18 cellular contexts compared by ENCODE assay signal in the genomic region with DNA sequence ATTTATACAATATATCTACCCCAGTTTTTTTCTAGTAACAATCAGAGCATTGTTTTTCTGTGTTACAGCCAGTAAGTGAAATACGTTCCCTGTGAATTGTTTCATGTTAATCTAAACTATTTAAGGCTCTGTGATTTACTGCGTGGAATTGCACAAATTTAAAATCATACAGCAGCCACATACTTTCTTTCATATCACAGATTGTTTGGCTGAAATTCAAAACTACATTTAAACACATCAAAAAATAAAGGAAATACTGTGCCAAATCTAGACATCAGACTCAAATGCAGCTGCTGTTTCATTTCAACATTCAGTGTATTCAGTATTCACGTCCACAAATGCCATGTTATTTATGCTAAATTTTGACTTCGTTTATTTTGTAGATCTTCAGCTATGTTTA.
DNase-seq lines count a peak whose midpoint lies in the region; ATAC-seq and TF ChIP-seq lines count a peak whose summit lies in the region.
"Had no signal": no experiment of that assay in that cellular context is flagged by ENCODE, and none has a peak within 500 bp of the region (broad histone marks: within the 10 kb centered on the region; RNA-seq: fewer than 3 reads in every experiment).

No MANE protein-coding gene starts in this region.

- H3K9ac ChIP-seq in IMR-90 (ENCODE audit: low read depth, low read length) (no peak overlapping the region), SK-N-SH (no peak overlapping the region)
- H3K9ac ChIP-seq: BLaER1 treated with 17β-estradiol and CSF1 and Interleukin-3, amounts not matched to agents 10 nM and 100 nM; KMS-11 had no signal

- no peak overlapping the region for H3K18ac ChIP-seq in IMR-90 (ENCODE audit: low read depth, low read length)

- H3K4me2 ChIP-seq in IMR-90 (ENCODE audit: low read depth, low read length) (peak overlapping the region; percentile 20; the same call in 1 of the 2 replicates), SK-N-SH (no peak overlapping the region)
- H3K4me2 ChIP-seq: BLaER1 treated with 17β-estradiol and CSF1 and Interleukin-3, amounts not matched to agents 10 nM and 100 nM; KMS-11 had no signal

- H3K27ac ChIP-seq in IMR-90 (ENCODE audit: insufficient read depth, low read length) (no peak overlapping the region), SK-N-SH (ENCODE audit: low read depth in 2 of 2, low read length in 1 of 2) (peak overlapping the region in 1 of 2 experiments; percentile 55; a peak in 2 of 4 replicates)
- H3K27ac ChIP-seq: BLaER1 treated with 17β-estradiol and CSF1 and Interleukin-3, amounts not matched to agents 10 nM and 100 nM; KMS-11 had no signal

- no peak overlapping the region for H4K91ac ChIP-seq in IMR-90 (ENCODE audit: insufficient read depth, low read depth, low read length)

- no peak overlapping the region for H2BK5ac ChIP-seq in IMR-90 (ENCODE audit: low read depth, low read length, poor library complexity, severe bottlenecking)

- H3K14ac ChIP-seq in IMR-90 (replicated peaks; ENCODE audit: low read depth, low read length): no peak overlapping the region

- H2AK9ac ChIP-seq in IMR-90 (replicated peaks; ENCODE audit: low read depth, low read length, poor library complexity): no peak overlapping the region

- intact Hi-C loops in IMR-90 (cut with micrococcal nuclease): no loop called here

- no peak overlapping the region for H2AK5ac ChIP-seq in IMR-90 (ENCODE audit: low read depth, low read length)

- no peak overlapping the region for H3K23ac ChIP-seq in IMR-90 (ENCODE audit: low read depth, low read length)

- H3K79me2 ChIP-seq in SK-N-SH (ENCODE audit: insufficient read depth): no peaks in the 10 kb centered on the region

- H2AFZ ChIP-seq in IMR-90 (replicated peaks; ENCODE audit: low read length, poor library complexity) (no peak overlapping the region), SK-N-SH (ENCODE audit: low read depth) (peak overlapping the region; percentile 7; the same call in 1 of the 2 replicates)

- TF ChIP-seq CTCF in IMR-90 (conservative IDR thresholded peaks at IDR 0.05; ENCODE audit: low read depth, low read length) (no peak), SK-N-SH (IDR thresholded peaks at IDR 0.05) (no peak)

- no peak for TF ChIP-seq POLR2A in IMR-90 (IDR thresholded peaks at IDR 0.05; ENCODE audit: low read depth, low read length)

- CTCF ChIA-PET in IMR-90 (lab: Yijun Ruan, JAX): no interaction called here
- CTCF ChIA-PET in SK-N-SH (lab: Yijun Ruan, JAX): interaction anchor here (0.9 to 14.5 kb wide), 2 partner anchors 469 to 512 kb away, joined by 3 to 182 read pairs; no protein-coding TSS in a partner anchor

- no peak overlapping the region for H3K4ac ChIP-seq in IMR-90 (ENCODE audit: low read depth, low read length)

- TF ChIP-seq EP300 in SK-N-SH (IDR thresholded peaks at IDR 0.05; ENCODE audit: borderline replicate concordance in 1 of 2, low read depth in 1 of 2, low read length in 1 of 2): no peak

- H2BK15ac ChIP-seq in IMR-90 (ENCODE audit: low read depth, low read length): no peak overlapping the region

- no peaks in the 10 kb centered on the region for H3F3A ChIP-seq in SK-N-SH (replicated peaks; ENCODE audit: insufficient read depth)

- H3K9me3 ChIP-seq in IMR-90 (ENCODE audit: control insufficient read depth, insufficient read depth, low read length) (no peaks in the 10 kb centered on the region), SK-N-SH (no peaks in the 10 kb centered on the region; the same call in 1 of the 2 replicates)
- H3K9me3 ChIP-seq: BLaER1 treated with 17β-estradiol and CSF1 and Interleukin-3, amounts not matched to agents 10 nM and 100 nM; MG63 had no signal

- no peak overlapping the region for H4K8ac ChIP-seq in IMR-90 (ENCODE audit: low read depth in 2 of 2, low read length in 2 of 2)

- H3K4me1 ChIP-seq in IMR-90 (ENCODE audit: control insufficient read depth, insufficient read depth, low read length) (peaks cover 2% of the 10 kb centered on the region; the same call in 1 of the 2 replicates), SK-N-SH (ENCODE audit: control insufficient read depth in 1 of 2, insufficient read depth in 2 of 2, low read depth in 1 of 2, low read length in 1 of 2) (peaks cover 0 to 11% of the 10 kb centered on the region in 2 experiments; a peak in 1 of 4 replicates)
- H3K4me1 ChIP-seq: BLaER1 treated with 17β-estradiol and CSF1 and Interleukin-3, amounts not matched to agents 10 nM and 100 nM had no signal

- H3K27me3 ChIP-seq in IMR-90 (ENCODE audit: control insufficient read depth, insufficient read depth, low read length) (no peaks in the 10 kb centered on the region), SK-N-SH (ENCODE audit: insufficient read depth) (no peaks in the 10 kb centered on the region)
- H3K27me3 ChIP-seq: BLaER1 treated with 17β-estradiol and CSF1 and Interleukin-3, amounts not matched to agents 10 nM and 100 nM; MG63 had no signal

- no TSS peak for BruUV-seq in IMR-90 (replicated peaks; lab: Mats Ljungman, UMichigan)

- H4K5ac ChIP-seq in IMR-90 (ENCODE audit: low read depth, low read length): no peak overlapping the region

- H2BK20ac ChIP-seq in IMR-90 (ENCODE audit: low read depth, low read length): no peak overlapping the region

- no peaks in the 10 kb centered on the region; the same call in 1 of the 2 replicates for H3K9me1 ChIP-seq in IMR-90 (ENCODE audit: insufficient read depth, low read length)

- H3K4me3 ChIP-seq in IMR-90 (ENCODE audit: insufficient read depth, low read depth, low read length) (no peak overlapping the region), SK-N-SH (ENCODE audit: low read depth in 2 of 2, low read length in 1 of 2) (no peak overlapping the region)
- H3K4me3 ChIP-seq: BLaER1 treated with 17β-estradiol and CSF1 and Interleukin-3, amounts not matched to agents 10 nM and 100 nM; MG63 had no signal

- peak; percentile 35 for DNase-seq in IMR-90
- DNase-seq in SK-N-SH: no peak
- peak; percentile 31 for DNase-seq in fibroblast of peridontal ligament (ENCODE audit: extremely low read depth)
- peak; percentile 54 for DNase-seq in pons (ENCODE audit: low spot score)
- no peak for DNase-seq in stimulated activated CD4-positive, alpha-beta T cell treated with anti-CD3 and anti-CD28 coated beads, Interleukin-2, amount 100 ng/mL, for 24 hours
- DNase-seq in RKO (ENCODE audit: low spot score): no peak
- DNase-seq in NCI-H2029 treated with DMSO at 0.1 percent for 48 hours (lab: John Stamatoyannopoulos, UW): no peak
- DNase-seq in NCI-H1105 (lab: John Stamatoyannopoulos, UW): no peak
- DNase-seq: CD8-positive, alpha-beta memory T cell; GDM1; HFFc6; MG63; NCI-H1092; NCI-H69; SIG-M5 had no signal

- in situ Hi-C loops in IMR-90 (cut with MboI; ENCODE audit: low sequenced_read_pairs): no loop called here

- no peaks in the 10 kb centered on the region for H3K79me1 ChIP-seq in IMR-90 (ENCODE audit: low read depth in 1 of 2, low read length in 2 of 2)

- WGBS in IMR-90 (ENCODE audit: extremely low coverage in 2 of 2, insufficient read length in 1 of 2), 2 experiments: no CpG with 5 or more reads among the region's 4 CpGs
- 72% methylated on average over 4 of the region's 4 CpGs for WGBS in SK-N-SH (ENCODE audit: low lambda C conversion rate)

- H3K56ac ChIP-seq in IMR-90 (ENCODE audit: extremely low read depth, insufficient read depth, low read length): no peak overlapping the region

- H3K9me2 ChIP-seq in SK-N-SH: no peaks in the 10 kb centered on the region; the same call in 1 of the 2 replicates

- dilution Hi-C loops in IMR-90 (cut with HindIII; ENCODE audit: low sequenced_read_pairs, unreplicated experiment): no loop called here

- POLR2A ChIA-PET in IMR-90 (lab: Charles Lee; ENCODE audit: unreplicated experiment): no interaction called here
- POLR2A ChIA-PET in SK-N-SH (lab: Yijun Ruan, JAX): no interaction called here

- H2BK120ac ChIP-seq in IMR-90 (ENCODE audit: low read depth, low read length): no peak overlapping the region

- TF ChIP-seq RAD21 in IMR-90 (IDR thresholded peaks at IDR 0.05; ENCODE audit: low read length) (no peak), SK-N-SH (IDR thresholded peaks at IDR 0.05; ENCODE audit: low read length) (no peak)

- H3K36me3 ChIP-seq in IMR-90 (ENCODE audit: control insufficient read depth, insufficient read depth, low read length) (no peaks in the 10 kb centered on the region), SK-N-SH (replicated peaks in 1 of 2; ENCODE audit: control insufficient read depth in 1 of 2, insufficient read depth in 2 of 2, low read length in 1 of 2) (peaks cover 8 to 38% of the 10 kb centered on the region in 2 experiments)
- H3K36me3 ChIP-seq: BLaER1 treated with 17β-estradiol and CSF1 and Interleukin-3, amounts not matched to agents 10 nM and 100 nM; MG63 had no signal

- peak; percentile 42; the same call in 1 of the 2 replicates for ATAC-seq in IMR-90 (ENCODE audit: low read depth)
- ATAC-seq: HepG2 had no signal

- H4K20me1 ChIP-seq in IMR-90 (ENCODE audit: insufficient read depth, low read length): no peaks in the 10 kb centered on the region
- H4K20me1 ChIP-seq in SK-N-SH (ENCODE audit: insufficient read depth): no peaks in the 10 kb centered on the region
- H4K20me1 ChIP-seq: BLaER1 treated with 17β-estradiol and CSF1 and Interleukin-3, amounts not matched to agents 10 nM and 100 nM had no signal

TF ChIP-seq in IMR-90, 13 proteins besides CTCF, POLR2A, EP300 and RAD21:
- TF ChIP-seq MAFK (IDR thresholded peaks at IDR 0.05; ENCODE audit: low read depth, low read length): no peak

TF ChIP-seq in SK-N-SH, 30 proteins besides CTCF, POLR2A, EP300 and RAD21 (continues in another document):
- TF ChIP-seq EZH2phosphoT487 (IDR thresholded peaks at IDR 0.05; ENCODE audit: borderline replicate concordance, low read depth): no peak
- TF ChIP-seq ELF1 (IDR thresholded peaks at IDR 0.05): no peak
- no peak for TF ChIP-seq GABPA (IDR thresholded peaks at IDR 0.05; ENCODE audit: low read depth)
- TF ChIP-seq SMC3 (IDR thresholded peaks at IDR 0.05; ENCODE audit: low read depth, low read length): no peak
- no peak for TF ChIP-seq RFX5 (IDR thresholded peaks at IDR 0.05; ENCODE audit: low read length)
- TF ChIP-seq NRF1 (IDR thresholded peaks at IDR 0.05; ENCODE audit: low read depth, low read length): no peak
- TF ChIP-seq FOXM1 (IDR thresholded peaks at IDR 0.05; ENCODE audit: low read depth): no peak
- no peak for TF ChIP-seq FOSL2 (IDR thresholded peaks at IDR 0.05; ENCODE audit: borderline replicate concordance, low read depth)
- TF ChIP-seq CHD2 (IDR thresholded peaks at IDR 0.05; ENCODE audit: low read length, partially characterized antibody): no peak
- TF ChIP-seq, protein P1, sequence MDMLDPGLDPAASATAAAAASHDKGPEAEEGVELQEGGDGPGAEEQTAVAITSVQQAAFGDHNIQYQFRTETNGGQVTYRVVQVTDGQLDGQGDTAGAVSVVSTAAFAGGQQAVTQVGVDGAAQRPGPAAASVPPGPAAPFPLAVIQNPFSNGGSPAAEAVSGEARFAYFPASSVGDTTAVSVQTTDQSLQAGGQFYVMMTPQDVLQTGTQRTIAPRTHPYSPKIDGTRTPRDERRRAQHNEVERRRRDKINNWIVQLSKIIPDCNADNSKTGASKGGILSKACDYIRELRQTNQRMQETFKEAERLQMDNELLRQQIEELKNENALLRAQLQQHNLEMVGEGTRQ (IDR thresholded peaks at IDR 0.05; ENCODE audit: borderline replicate concordance, low read depth, low read length): no peak
- 0 out of 2 replicates have a peak, but pooled peaks have one; percentile 9 for TF ChIP-seq NFIC (IDR thresholded peaks at IDR 0.05; ENCODE audit: borderline replicate concordance)

Comparison
In these comparisons a context has a peak if more than half of its experiments do, and no peak if none do; other contexts are left out.
1. DNase-seq: peak in IMR-90 (single experiment), fibroblast of peridontal ligament (single experiment) and pons (single experiment); none in SK-N-SH (single experiment), stimulated activated CD4-positive, alpha-beta T cell treated with anti-CD3 and anti-CD28 coated beads, Interleukin-2, amount 100 ng/mL, for 24 hours (0 of 2), RKO (single experiment), NCI-H2029 treated with DMSO at 0.1 percent for 48 hours (single experiment) and NCI-H1105 (single experiment).